ENCODE assay signal across 36 cellular contexts in genomic region chr5:61589961-61590360, GRCh38.
"Had no signal": no experiment of that assay in that cellular context is flagged by ENCODE, and none has a peak within 500 bp of the region (broad histone marks: within the 10 kb centered on the region; RNA-seq: fewer than 3 reads in every experiment).

No MANE protein-coding gene starts in this region.

- H3K36me3 Mint-ChIP-seq: activated naive CD4-positive, alpha-beta T cell treated with anti-CD3 and anti-CD28 coated beads, Interleukin-2, amount 10 ng/mL, durations not matched to agents 7 days and 5 days; activated naive CD4-positive, alpha-beta T cell treated with anti-CD3 and anti-CD28 coated beads, Interleukin-2, amount 50 U/mL, for 24 hours; activated naive CD8-positive, alpha-beta T cell; activated naive CD8-positive, alpha-beta T cell treated with anti-CD3 and anti-CD28 coated beads for 36 hours; activated naive CD8-positive, alpha-beta T cell treated with anti-CD3 and anti-CD28 coated beads, Interleukin-2, amount 10 ng/mL, durations not matched to agents 7 days and 5 days; brain had no signal

- H3K4me1 ChIP-seq: adrenal gland, breast epithelium had no signal

- H3K4me1 Mint-ChIP-seq: activated naive CD4-positive, alpha-beta T cell treated with anti-CD3 and anti-CD28 coated beads, Interleukin-2, amount 10 ng/mL, durations not matched to agents 7 days and 5 days; activated naive CD4-positive, alpha-beta T cell treated with anti-CD3 and anti-CD28 coated beads, Interleukin-2, amount 50 U/mL, for 24 hours; activated naive CD8-positive, alpha-beta T cell treated with anti-CD3 and anti-CD28 coated beads for 36 hours; activated naive CD8-positive, alpha-beta T cell treated with anti-CD3 and anti-CD28 coated beads, Interleukin-2, amount 10 ng/mL, durations not matched to agents 7 days and 5 days; activated naive CD8-positive, alpha-beta T cell treated with anti-CD3 and anti-CD28 coated beads, Interleukin-2, amount 50 U/mL, for 24 hours; activated T-helper 17 cell treated with anti-CD3 and anti-CD28 coated beads, Interleukin-2, amount 50 U/mL, for 72 hours; central memory CD8-positive, alpha-beta T cell had no signal

- H3K9me3 Mint-ChIP-seq: activated naive CD4-positive, alpha-beta T cell treated with anti-CD3 and anti-CD28 coated beads, Interleukin-2, amount 10 ng/mL, durations not matched to agents 7 days and 5 days; activated naive CD4-positive, alpha-beta T cell treated with anti-CD3 and anti-CD28 coated beads, Interleukin-2, amount 50 U/mL, for 24 hours; activated naive CD8-positive, alpha-beta T cell treated with anti-CD3 and anti-CD28 coated beads for 36 hours; activated T-cell treated with anti-CD3 and anti-CD28 coated beads, Interleukin-2, amount 50 U/mL, for 4 hours; activated T-helper 1 cell treated with anti-CD3 and anti-CD28 coated beads, Interleukin-12 subunit alpha, Interleukin-12 subunit beta, Interleukin-2, Interleukin-4 antibody, amounts not matched to agents 30 ng/mL and 10 ng/mL and 1 ng/mL, durations not matched to agents 14 hours and 24 hours and 36 hours; activated T-helper 2 cell treated with anti-CD3 and anti-CD28 coated beads, Interferon-gamma antibody, Interleukin-2, Interleukin-4, amounts not matched to agents 10 μg/mL and 5 μg/mL and 100 μg/mL, durations not matched to agents 14 hours and 24 hours and 36 hours had no signal

- H3K36me3 ChIP-seq: adrenal gland, ascending aorta, brain microvascular endothelial cell, breast epithelium, cardiac muscle cell had no signal

- FAIRE-seq: bronchial epithelial cell had no signal

- H3K4me3 ChIP-seq: adrenal gland, ascending aorta, body of pancreas, breast epithelium, cardiac muscle cell had no signal

- H3K27me3 Mint-ChIP-seq: activated naive CD4-positive, alpha-beta T cell treated with anti-CD3 and anti-CD28 coated beads, Interleukin-2, amount 10 ng/mL, durations not matched to agents 7 days and 5 days; activated naive CD8-positive, alpha-beta T cell treated with anti-CD3 and anti-CD28 coated beads, Interleukin-2, amount 50 U/mL, for 24 hours had no signal

- H3K4me3 Mint-ChIP-seq: activated naive CD4-positive, alpha-beta T cell treated with anti-CD3 and anti-CD28 coated beads for 36 hours; activated naive CD4-positive, alpha-beta T cell treated with anti-CD3 and anti-CD28 coated beads, Interleukin-2, amount 10 ng/mL, durations not matched to agents 7 days and 5 days; activated naive CD4-positive, alpha-beta T cell treated with anti-CD3 and anti-CD28 coated beads, Interleukin-2, amount 50 U/mL, for 24 hours; activated naive CD8-positive, alpha-beta T cell; activated naive CD8-positive, alpha-beta T cell treated with anti-CD3 and anti-CD28 coated beads for 36 hours; activated naive CD8-positive, alpha-beta T cell treated with anti-CD3 and anti-CD28 coated beads, Interleukin-2, amount 10 ng/mL, durations not matched to agents 7 days and 5 days; activated naive CD8-positive, alpha-beta T cell treated with anti-CD3 and anti-CD28 coated beads, Interleukin-2, amount 50 U/mL, for 24 hours; activated T-cell treated with anti-CD3 and anti-CD28 coated beads, Interleukin-2, amount 50 U/mL, for 24 hours; activated T-cell treated with anti-CD3 and anti-CD28 coated beads, Interleukin-2, amount 50 U/mL, for 4 hours; activated T-cell treated with anti-CD3 and anti-CD28 coated beads, Interleukin-2, amount 50 U/mL, for 72 hours; activated T-helper 1 cell treated with anti-CD3 and anti-CD28 coated beads, Interleukin-12 subunit alpha, Interleukin-12 subunit beta, Interleukin-2, Interleukin-4 antibody, amounts not matched to agents 30 ng/mL and 10 ng/mL and 1 ng/mL, durations not matched to agents 14 hours and 24 hours and 36 hours; activated T-helper 17 cell treated with anti-CD3 and anti-CD28 coated beads, Interleukin-2, amount 50 U/mL, for 72 hours; brain; central memory CD8-positive, alpha-beta T cell had no signal

- H3K9me3 ChIP-seq: adrenal gland, ascending aorta, body of pancreas, breast epithelium had no signal

- DNase-seq: activated effector memory CD4-positive, alpha-beta T cell treated with anti-CD3 and anti-CD28 coated beads, Interleukin-2, amount 50 U/mL, for 16 hours; activated effector memory CD4-positive, alpha-beta T cell treated with Interleukin-2 at 50 U/mL for 16 hours; activated gamma-delta T cell; activated gamma-delta T cell treated with Interleukin-2 at 50 U/mL for 16 hours; activated naive CD4-positive, alpha-beta T cell; activated naive CD4-positive, alpha-beta T cell treated with anti-CD3 and anti-CD28 coated beads for 36 hours; activated naive CD4-positive, alpha-beta T cell treated with anti-CD3 and anti-CD28 coated beads, Interleukin-2, amount 10 ng/mL, durations not matched to agents 7 days and 5 days; activated naive CD4-positive, alpha-beta T cell treated with anti-CD3 and anti-CD28 coated beads, Interleukin-2, amount 50 U/mL, for 16 hours; activated naive CD4-positive, alpha-beta T cell treated with Interleukin-2 at 50 U/mL for 16 hours; activated naive CD8-positive, alpha-beta T cell treated with anti-CD3 and anti-CD28 coated beads for 36 hours; activated naive CD8-positive, alpha-beta T cell treated with anti-CD3 and anti-CD28 coated beads, Interleukin-2, amount 10 ng/mL, durations not matched to agents 7 days and 5 days; activated naive CD8-positive, alpha-beta T cell treated with anti-CD3 and anti-CD28 coated beads, Interleukin-2, amount 50 U/mL, for 24 hours; activated T-cell treated with anti-CD3 and anti-CD28 coated beads, Interleukin-2, amount 50 U/mL, for 1 hour; activated T-cell treated with anti-CD3 and anti-CD28 coated beads, Interleukin-2, amount 50 U/mL, for 24 hours; activated T-cell treated with anti-CD3 and anti-CD28 coated beads, Interleukin-2, amount 50 U/mL, for 4 hours; activated T-cell treated with anti-CD3 and anti-CD28 coated beads, Interleukin-2, amount 50 U/mL, for 48 hours; activated T-cell treated with anti-CD3 and anti-CD28 coated beads, Interleukin-2, amount 50 U/mL, for 72 hours; adrenal gland; amniotic stem cell; aorta; body of pancreas; brain microvascular endothelial cell; central memory CD4-positive, alpha-beta T cell; cerebellar nuclear complex had no signal

- ATAC-seq: activated naive CD4-positive, alpha-beta T cell treated with anti-CD3 and anti-CD28 coated beads, Interleukin-2, amount 50 U/mL, for 72 hours; activated naive CD8-positive, alpha-beta T cell treated with anti-CD3 and anti-CD28 coated beads, Interleukin-2, amount 50 U/mL, for 24 hours; activated T-cell treated with anti-CD3 and anti-CD28 coated beads, Interleukin-2, amount 50 U/mL, for 4 hours; activated T-cell treated with anti-CD3 and anti-CD28 coated beads, Interleukin-2, amount 50 U/mL, for 72 hours; activated T-helper 17 cell treated with anti-CD3 and anti-CD28 coated beads, Interleukin-2, amount 50 U/mL, for 72 hours; body of pancreas had no signal

- H3K27me3 ChIP-seq: adrenal gland, ascending aorta, body of pancreas, brain microvascular endothelial cell, breast epithelium, cardiac muscle cell had no signal

- H3K27ac ChIP-seq: adrenal gland, ascending aorta, body of pancreas, brain microvascular endothelial cell, breast epithelium, cardiac muscle cell had no signal

- H3K27ac Mint-ChIP-seq: activated naive CD4-positive, alpha-beta T cell treated with anti-CD3 and anti-CD28 coated beads for 36 hours; activated naive CD4-positive, alpha-beta T cell treated with anti-CD3 and anti-CD28 coated beads, Interleukin-2, amount 10 ng/mL, durations not matched to agents 7 days and 5 days; activated naive CD4-positive, alpha-beta T cell treated with anti-CD3 and anti-CD28 coated beads, Interleukin-2, amount 50 U/mL, for 24 hours; activated naive CD4-positive, alpha-beta T cell treated with anti-CD3 and anti-CD28 coated beads, Interleukin-2, amount 50 U/mL, for 72 hours; activated naive CD8-positive, alpha-beta T cell; activated naive CD8-positive, alpha-beta T cell treated with anti-CD3 and anti-CD28 coated beads for 36 hours; activated naive CD8-positive, alpha-beta T cell treated with anti-CD3 and anti-CD28 coated beads, Interleukin-2, amount 10 ng/mL, durations not matched to agents 7 days and 5 days; activated naive CD8-positive, alpha-beta T cell treated with anti-CD3 and anti-CD28 coated beads, Interleukin-2, amount 50 U/mL, for 24 hours; activated T-cell treated with anti-CD3 and anti-CD28 coated beads, Interleukin-2, amount 50 U/mL, for 24 hours; activated T-cell treated with anti-CD3 and anti-CD28 coated beads, Interleukin-2, amount 50 U/mL, for 72 hours; activated T-helper 1 cell treated with anti-CD3 and anti-CD28 coated beads, Interleukin-12 subunit alpha, Interleukin-12 subunit beta, Interleukin-2, Interleukin-4 antibody, amounts not matched to agents 30 ng/mL and 10 ng/mL and 1 ng/mL, durations not matched to agents 14 hours and 24 hours and 36 hours; activated T-helper 17 cell treated with anti-CD3 and anti-CD28 coated beads, Interleukin-2, amount 50 U/mL, for 72 hours; activated T-helper 2 cell treated with anti-CD3 and anti-CD28 coated beads, Interferon-gamma antibody, Interleukin-2, Interleukin-4, amounts not matched to agents 10 μg/mL and 5 μg/mL and 100 μg/mL, durations not matched to agents 14 hours and 24 hours and 36 hours; brain had no signal
